ENCODE assay signal across 10 cellular contexts in the genomic region with DNA sequence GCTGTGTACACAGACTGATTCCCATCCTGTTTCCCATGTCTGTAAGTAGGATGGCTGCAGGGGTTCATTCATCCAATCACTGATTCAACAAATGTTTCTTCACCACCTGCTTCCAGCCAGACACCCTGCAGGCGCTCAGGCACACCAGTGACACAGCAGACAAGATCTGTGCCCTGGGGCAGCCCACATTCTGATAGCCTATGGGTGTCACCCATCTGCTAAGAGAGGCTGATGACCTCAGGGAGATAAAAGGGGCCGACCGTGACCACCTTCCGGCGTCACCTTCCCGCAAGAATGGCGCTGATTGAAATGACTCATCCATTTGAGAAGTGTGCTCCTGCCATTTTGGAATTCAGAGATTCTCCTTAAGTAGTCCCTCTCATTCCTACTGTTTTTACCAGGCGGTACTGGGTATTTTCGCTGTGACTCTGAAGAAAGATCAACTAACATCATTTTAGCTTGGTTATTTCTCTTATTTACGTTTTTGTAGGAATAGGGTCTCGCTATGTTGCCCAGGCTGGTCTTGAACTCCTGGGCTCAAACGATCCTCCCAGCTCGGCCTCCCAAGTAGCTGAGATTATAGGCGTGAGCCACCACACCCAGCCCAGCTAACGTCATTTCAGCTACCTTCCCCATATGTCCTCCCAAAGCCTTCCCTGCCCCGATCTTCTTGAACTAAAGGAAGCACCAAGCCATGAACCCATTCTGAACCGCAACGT.
DNase-seq lines count a peak whose midpoint lies in the region; ATAC-seq and TF ChIP-seq lines count a peak whose summit lies in the region.
"Had no signal": no experiment of that assay in that cellular context is flagged by ENCODE, and none has a peak within 500 bp of the region (broad histone marks: within the 10 kb centered on the region; RNA-seq: fewer than 3 reads in every experiment).

No MANE protein-coding gene starts in this region.

- H3K9me3 ChIP-seq in smooth muscle cell (replicated peaks; ENCODE audit: low read depth), result no peaks in the 10 kb centered on the region

- H3K27ac ChIP-seq in foreskin keratinocyte (no peak overlapping the region), smooth muscle cell (ENCODE audit: low read depth) (peak overlapping the region; percentile 72)

- CTCF ChIA-PET in GM10248 (lab: Yijun Ruan, JAX), result interaction anchor here (1.7 to 3.4 kb wide), 3 partner anchors 17 to 229 kb away, joined by 11 to 15 read pairs (median 13); no protein-coding TSS in a partner anchor

- ATAC-seq in foreskin keratinocyte (peak; percentile 68), GM18502 (IDR thresholded peaks at IDR 0.05; ENCODE audit: poor library complexity, unreplicated experiment) (no peak), HG02938 (IDR thresholded peaks at IDR 0.05; ENCODE audit: unreplicated experiment) (no peak)

- H3K27me3 ChIP-seq in foreskin keratinocyte, result no peaks in the 10 kb centered on the region
- H3K27me3 ChIP-seq in smooth muscle cell (ENCODE audit: low read depth), result no peaks in the 10 kb centered on the region

- H3K4me1 ChIP-seq in foreskin keratinocyte, result peaks cover 20% of the 10 kb centered on the region
- no peaks in the 10 kb centered on the region for H3K4me1 ChIP-seq in smooth muscle cell (ENCODE audit: low read depth)

- no peak overlapping the region for H3K4me2 ChIP-seq in smooth muscle cell

- H3K9ac ChIP-seq in smooth muscle cell (ENCODE audit: low read depth), result peak overlapping the region; percentile 34

- H4K20me1 ChIP-seq in smooth muscle cell (ENCODE audit: low read depth), result no peaks in the 10 kb centered on the region

- no peaks in the 10 kb centered on the region for H3K36me3 ChIP-seq in smooth muscle cell (ENCODE audit: low read depth)

- WGBS in smooth muscle cell (ENCODE audit: low lambda C conversion rate), result 82% methylated on average over 18 of the region's 18 CpGs

- POLR2A ChIA-PET in GM10248 (lab: Yijun Ruan, JAX), result no interaction called here

- DNase-seq in G401 (ENCODE audit: low spot score) (peak; percentile 82), OCI-M1 (lab: John Stamatoyannopoulos, UW) (peak; percentile 88), foreskin keratinocyte (peak; percentile 49 to 71), smooth muscle cell (lab: John Stamatoyannopoulos, UW; ENCODE audit: unreplicated experiment) (no peak), GM10248 (ENCODE audit: extremely low spot score) (no peak)
- DNase-seq in activated CD8-positive, alpha-beta memory T cell treated with anti-CD3 and anti-CD28 coated beads, Interleukin-2, amount 50 U/mL, for 4 hours, result no peak
- DNase-seq: activated naive CD8-positive, alpha-beta T cell treated with anti-CD3 and anti-CD28 coated beads for 36 hours; MV-4-11 had no signal

- in situ Hi-C loops in G401 (cut with HindIII; ENCODE audit: low sequenced_read_pairs), result no loop called here

- H2AFZ ChIP-seq in smooth muscle cell (ENCODE audit: low read depth), result no peak overlapping the region

- no peak overlapping the region for H3K4me3 ChIP-seq in smooth muscle cell

- no peaks in the 10 kb centered on the region for H3K79me2 ChIP-seq in smooth muscle cell (ENCODE audit: low read depth)

- TF ChIP-seq CTCF in foreskin keratinocyte (conservative IDR thresholded peaks at IDR 0.05) (no peak), smooth muscle cell (IDR thresholded peaks at IDR 0.05; ENCODE audit: borderline replicate concordance, insufficient read depth, poor library complexity, severe bottlenecking) (no peak), GM10248 (IDR thresholded peaks at IDR 0.05; ENCODE audit: control extremely low read depth, extremely low read depth, low read depth, missing control alignments) (no peak)

- no peaks in the 10 kb centered on the region for H3F3A ChIP-seq in smooth muscle cell (ENCODE audit: low read depth)

Comparison
In these comparisons a context has a peak if more than half of its experiments do, and no peak if none do; other contexts are left out.
1. DNase-seq: peak in G401 (single experiment), OCI-M1 (single experiment) and foreskin keratinocyte (2 of 2); none in smooth muscle cell (single experiment), GM10248 (single experiment) and activated CD8-positive, alpha-beta memory T cell treated with anti-CD3 and anti-CD28 coated beads, Interleukin-2, amount 50 U/mL, for 4 hours (single experiment).